In genomic region chr3:124230928-124231456, GRCh38 we compare ENCODE assay signal across 21 cellular contexts.
"Had no signal": no experiment of that assay in that cellular context is flagged by ENCODE, and none has a peak within 500 bp of the region (broad histone marks: within the 10 kb centered on the region; RNA-seq: fewer than 3 reads in every experiment).

No MANE protein-coding gene starts in this region.

- H3K27me3 Mint-ChIP-seq: progenitor cell of endocrine pancreas had no signal

- H3K4me1 Mint-ChIP-seq: activated CD4-positive, alpha-beta T cell treated with anti-CD3 and anti-CD28 coated beads for 36 hours; activated naive CD8-positive, alpha-beta T cell treated with anti-CD3 and anti-CD28 coated beads, Interleukin-2, amount 10 ng/mL, durations not matched to agents 7 days and 5 days; immature natural killer cell; natural killer cell had no signal

- H3K27me3 ChIP-seq: body of pancreas, colonic mucosa, heart left ventricle, suprapubic skin, transverse colon had no signal

- DNase-seq: activated CD4-positive, alpha-beta memory T cell treated with anti-CD3 and anti-CD28 coated beads for 36 hours; activated CD4-positive, alpha-beta T cell treated with anti-CD3 and anti-CD28 coated beads for 36 hours; activated naive CD4-positive, alpha-beta T cell treated with Interleukin-2 at 50 U/mL for 16 hours; activated naive CD8-positive, alpha-beta T cell treated with anti-CD3 and anti-CD28 coated beads, Interleukin-2, amount 10 ng/mL, durations not matched to agents 7 days and 5 days; activated T-cell treated with anti-CD3 and anti-CD28 coated beads, Interleukin-2, amount 50 U/mL, for 1 hour; body of pancreas; colonic mucosa; endodermal cell; heart left ventricle; immature natural killer cell; natural killer cell; stimulated activated CD4-positive, alpha-beta T cell treated with anti-CD3 and anti-CD28 coated beads, Interleukin-12 subunit alpha, Interleukin-12 subunit beta, amount 100 ng/mL, for 4 hours; stimulated activated CD4-positive, alpha-beta T cell treated with anti-CD3 and anti-CD28 coated beads, Interleukin-1b, Interleukin-23, amount 100 ng/mL, for 48 hours; stimulated activated CD8-positive, alpha-beta memory T cell treated with anti-CD3 and anti-CD28 coated beads, Interleukin-4, amount 100 ng/mL, for 48 hours; stimulated activated naive CD4-positive, alpha-beta T cell; transverse colon had no signal

- H3K9me3 Mint-ChIP-seq: activated CD4-positive, alpha-beta memory T cell treated with anti-CD3 and anti-CD28 coated beads for 36 hours; activated T-helper 2 cell treated with anti-CD3 and anti-CD28 coated beads, Interferon-gamma antibody, Interleukin-2, Interleukin-4, amounts not matched to agents 10 μg/mL and 5 μg/mL and 100 μg/mL, durations not matched to agents 14 hours and 24 hours and 36 hours had no signal

- H3K4me3 Mint-ChIP-seq: activated CD4-positive, alpha-beta memory T cell treated with anti-CD3 and anti-CD28 coated beads for 36 hours; activated CD4-positive, alpha-beta T cell treated with anti-CD3 and anti-CD28 coated beads for 36 hours; activated naive CD8-positive, alpha-beta T cell treated with anti-CD3 and anti-CD28 coated beads, Interleukin-2, amount 10 ng/mL, durations not matched to agents 7 days and 5 days; endodermal cell; immature natural killer cell; natural killer cell had no signal

- H3K36me3 Mint-ChIP-seq: activated CD4-positive, alpha-beta memory T cell treated with anti-CD3 and anti-CD28 coated beads for 36 hours; activated naive CD8-positive, alpha-beta T cell treated with anti-CD3 and anti-CD28 coated beads, Interleukin-2, amount 10 ng/mL, durations not matched to agents 7 days and 5 days; immature natural killer cell; natural killer cell had no signal

- H3K4me3 ChIP-seq: body of pancreas, colonic mucosa, heart left ventricle, SK-N-MC, suprapubic skin, transverse colon had no signal

- H3K36me3 ChIP-seq: colonic mucosa, suprapubic skin, transverse colon had no signal

- ATAC-seq: activated CD4-positive, alpha-beta T cell treated with anti-CD3 and anti-CD28 coated beads for 36 hours; body of pancreas; heart left ventricle; natural killer cell had no signal

- H3K27ac Mint-ChIP-seq: activated CD4-positive, alpha-beta memory T cell treated with anti-CD3 and anti-CD28 coated beads for 36 hours; activated CD4-positive, alpha-beta T cell treated with anti-CD3 and anti-CD28 coated beads for 36 hours; activated naive CD8-positive, alpha-beta T cell treated with anti-CD3 and anti-CD28 coated beads, Interleukin-2, amount 10 ng/mL, durations not matched to agents 7 days and 5 days; activated T-helper 2 cell treated with anti-CD3 and anti-CD28 coated beads, Interferon-gamma antibody, Interleukin-2, Interleukin-4, amounts not matched to agents 10 μg/mL and 5 μg/mL and 100 μg/mL, durations not matched to agents 14 hours and 24 hours and 36 hours; endodermal cell; immature natural killer cell; natural killer cell; progenitor cell of endocrine pancreas had no signal

- H3K9me3 ChIP-seq: body of pancreas, colonic mucosa, suprapubic skin, transverse colon had no signal

- H3K27ac ChIP-seq: body of pancreas, colonic mucosa, epithelial cell of prostate, heart left ventricle, SK-N-MC, suprapubic skin, transverse colon had no signal

- H3K4me1 ChIP-seq: body of pancreas, colonic mucosa, suprapubic skin, transverse colon had no signal
